In the genomic region with DNA sequence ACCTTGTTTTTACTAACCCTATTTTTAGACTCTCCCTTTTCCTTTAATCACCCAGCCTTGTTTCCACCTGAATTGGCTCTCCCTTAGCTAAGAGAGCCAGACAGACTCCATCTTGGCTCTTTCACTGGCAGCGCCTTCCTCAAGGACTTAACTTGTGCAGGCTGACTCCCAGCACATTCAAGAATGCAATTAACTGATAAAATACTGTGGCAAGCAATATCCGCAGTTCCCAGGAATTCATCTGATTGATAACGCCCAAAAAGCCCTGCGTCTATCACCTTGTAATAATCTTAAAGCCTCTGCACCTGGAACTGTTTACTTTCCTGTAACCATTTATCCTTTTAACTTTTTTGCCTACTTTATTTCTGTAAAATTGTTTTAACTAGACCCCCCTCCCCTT, we compare ENCODE assay signal across 8 cellular contexts. TPM values are rescaled to one million over a fixed set of nuclear protein-coding genes. Genes with fewer than 3 reads are reported as not detected.
"Had no signal": no experiment of that assay in that cellular context is flagged by ENCODE, and none has a peak within 500 bp of the region (broad histone marks: within the 10 kb centered on the region; RNA-seq: fewer than 3 reads in every experiment).

No MANE protein-coding gene starts in this region.

RNA-seq across cellular contexts. Expression of a gene that starts 29.1 kb away (rescaled TPM):
- total RNA-seq: activated CD8-positive, alpha-beta T cell treated with anti-CD3 and anti-CD28 coated beads for 36 hours; activated naive CD8-positive, alpha-beta T cell treated with anti-CD3 and anti-CD28 coated beads, Interleukin-2, amount 10 ng/mL, durations not matched to agents 7 days and 5 days; activated T-helper 1 cell treated with anti-CD3 and anti-CD28 coated beads, Interleukin-12 subunit alpha, Interleukin-12 subunit beta, Interleukin-2, Interleukin-4 antibody, amounts not matched to agents 30 ng/mL and 10 ng/mL and 1 ng/mL, durations not matched to agents 14 hours and 24 hours and 36 hours; adrenal gland; bronchial epithelial cell; K562; Right ventricle myocardium inferior; T-cell had no signal
- polyA plus RNA-seq: adrenal gland, K562 had no signal

RNA-seq across cellular contexts. Expression of a gene that starts 32.4 kb away (rescaled TPM):
- total RNA-seq: activated CD8-positive, alpha-beta T cell treated with anti-CD3 and anti-CD28 coated beads for 36 hours; activated naive CD8-positive, alpha-beta T cell treated with anti-CD3 and anti-CD28 coated beads, Interleukin-2, amount 10 ng/mL, durations not matched to agents 7 days and 5 days; activated T-helper 1 cell treated with anti-CD3 and anti-CD28 coated beads, Interleukin-12 subunit alpha, Interleukin-12 subunit beta, Interleukin-2, Interleukin-4 antibody, amounts not matched to agents 30 ng/mL and 10 ng/mL and 1 ng/mL, durations not matched to agents 14 hours and 24 hours and 36 hours; bronchial epithelial cell; K562; Right ventricle myocardium inferior had no signal
- polyA plus RNA-seq: adrenal gland, K562 had no signal

RNA-seq across cellular contexts. Expression of a gene that starts 56.3 kb away (rescaled TPM):
- total RNA-seq: activated CD8-positive, alpha-beta T cell treated with anti-CD3 and anti-CD28 coated beads for 36 hours; activated naive CD8-positive, alpha-beta T cell treated with anti-CD3 and anti-CD28 coated beads, Interleukin-2, amount 10 ng/mL, durations not matched to agents 7 days and 5 days; activated T-helper 1 cell treated with anti-CD3 and anti-CD28 coated beads, Interleukin-12 subunit alpha, Interleukin-12 subunit beta, Interleukin-2, Interleukin-4 antibody, amounts not matched to agents 30 ng/mL and 10 ng/mL and 1 ng/mL, durations not matched to agents 14 hours and 24 hours and 36 hours; adrenal gland; bronchial epithelial cell; K562; Right ventricle myocardium inferior; T-cell had no signal
- polyA plus RNA-seq: adrenal gland, K562 had no signal
